18 cellular contexts compared by ENCODE assay signal in the genomic region with DNA sequence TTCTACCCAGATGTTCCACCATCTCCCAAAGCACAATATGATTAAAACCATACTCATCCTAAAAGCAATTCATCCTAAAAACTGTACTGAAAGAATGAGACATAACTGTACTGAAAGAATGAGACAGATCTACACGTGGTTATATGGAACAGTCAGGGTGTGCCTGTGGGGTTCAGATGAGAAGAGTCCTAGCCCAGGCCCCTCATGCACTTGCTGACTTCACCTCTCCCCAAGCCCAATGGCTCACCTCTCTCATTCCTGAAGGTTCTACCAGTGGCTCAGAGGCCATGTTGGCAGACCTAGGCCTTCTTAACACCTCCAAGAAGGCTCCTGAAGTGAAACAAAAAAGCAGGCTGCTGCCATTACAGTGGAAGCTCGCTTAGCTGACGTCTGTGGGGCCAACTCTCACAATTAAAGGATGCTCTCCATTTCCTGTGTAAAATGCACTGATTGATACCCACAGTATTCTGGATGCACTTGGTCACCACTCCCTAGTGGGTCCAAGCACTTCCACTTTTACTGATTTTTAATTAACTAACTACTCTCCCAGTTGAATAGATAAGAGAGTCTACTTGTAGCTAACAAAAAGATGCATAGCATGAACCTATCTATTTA. TPM values are rescaled to one million over a fixed set of nuclear protein-coding genes. Genes with fewer than 3 reads are reported as not detected.
DNase-seq lines count a peak whose midpoint lies in the region; ATAC-seq lines count a peak whose summit lies in the region.
"Had no signal": no experiment of that assay in that cellular context is flagged by ENCODE, and none has a peak within 500 bp of the region (broad histone marks: within the 10 kb centered on the region; RNA-seq: fewer than 3 reads in every experiment).

No MANE protein-coding gene starts in this region.

- H3K27ac Mint-ChIP-seq in activated T-cell treated with anti-CD3 and anti-CD28 coated beads, Interleukin-2, amount 50 U/mL, for 24 hours: peak overlapping the region; percentile 84
- H3K27ac Mint-ChIP-seq in CD4-positive, alpha-beta memory T cell: peak overlapping the region in 1 of 7 donors; percentile 19
- H3K27ac Mint-ChIP-seq: memory B cell, neural progenitor cell had no signal

- no peak overlapping the region for H3K4me3 ChIP-seq in CD4-positive, alpha-beta memory T cell (ENCODE audit: low read length in 2 of 2)
- H3K4me3 ChIP-seq: neural progenitor cell, right atrium auricular region had no signal

- no peak overlapping the region for H3K27ac ChIP-seq in CD4-positive, alpha-beta memory T cell (ENCODE audit: low read depth, low read length)
- H3K27ac ChIP-seq: neural progenitor cell, right atrium auricular region had no signal

- intact Hi-C loops in CD4-positive, alpha-beta memory T cell (cut with micrococcal nuclease): no loop called here
- intact Hi-C loops in left cardiac atrium (cut with DNase I): no loop called here

- peaks cover 20% of the 10 kb centered on the region for H3K4me1 Mint-ChIP-seq in activated T-cell treated with anti-CD3 and anti-CD28 coated beads, Interleukin-2, amount 50 U/mL, for 24 hours (ENCODE audit: low read depth)
- peaks cover 0 to 7% (median 5%) of the 10 kb centered on the region in 4 donors for H3K4me1 Mint-ChIP-seq in CD4-positive, alpha-beta memory T cell
- H3K4me1 Mint-ChIP-seq: memory B cell, neural progenitor cell had no signal

- no peak overlapping the region for H3K4me3 Mint-ChIP-seq in activated T-cell treated with anti-CD3 and anti-CD28 coated beads, Interleukin-2, amount 50 U/mL, for 24 hours
- no peak overlapping the region for H3K4me3 Mint-ChIP-seq in CD4-positive, alpha-beta memory T cell
- H3K4me3 Mint-ChIP-seq: memory B cell, neural progenitor cell had no signal

- POLR2A ChIA-PET in CD4-positive, alpha-beta memory T cell (lab: Charles Lee; ENCODE audit: partially characterized antibody): no interaction called here

- ATAC-seq in HG03432 (IDR thresholded peaks at IDR 0.05; ENCODE audit: unreplicated experiment) (peak; percentile 69), left cardiac atrium (no peak), HG03571 (IDR thresholded peaks at IDR 0.05; ENCODE audit: unreplicated experiment) (no peak)
- ATAC-seq: Panc1 had no signal

- peaks cover 59% of the 10 kb centered on the region for H3K27me3 Mint-ChIP-seq in activated T-cell treated with anti-CD3 and anti-CD28 coated beads, Interleukin-2, amount 50 U/mL, for 24 hours
- H3K27me3 Mint-ChIP-seq in CD4-positive, alpha-beta memory T cell: peaks cover 0 to 1% of the 10 kb centered on the region in 2 donors
- H3K27me3 Mint-ChIP-seq: memory B cell had no signal

- H3K36me3 ChIP-seq in CD4-positive, alpha-beta memory T cell (ENCODE audit: insufficient read depth, low read length): no peaks in the 10 kb centered on the region
- H3K36me3 ChIP-seq: neural progenitor cell, right atrium auricular region had no signal

- H3K9me3 Mint-ChIP-seq in activated T-cell treated with anti-CD3 and anti-CD28 coated beads, Interleukin-2, amount 50 U/mL, for 24 hours: no peaks in the 10 kb centered on the region
- H3K9me3 Mint-ChIP-seq in CD4-positive, alpha-beta memory T cell: no peaks in the 10 kb centered on the region
- H3K9me3 Mint-ChIP-seq: memory B cell, neural progenitor cell had no signal

- H3K27me3 ChIP-seq in CD4-positive, alpha-beta memory T cell (ENCODE audit: insufficient read depth, low read length): no peaks in the 10 kb centered on the region
- H3K27me3 ChIP-seq: neural progenitor cell, right atrium auricular region had no signal

- H3K9me3 ChIP-seq in CD4-positive, alpha-beta memory T cell (ENCODE audit: control insufficient read depth in 1 of 2, low read length in 2 of 2): no peaks in the 10 kb centered on the region
- H3K9me3 ChIP-seq: right atrium auricular region had no signal

- peak; percentile 49 for DNase-seq in activated T-cell treated with anti-CD3 and anti-CD28 coated beads, Interleukin-2, amount 50 U/mL, for 24 hours
- DNase-seq in activated T-cell treated with anti-CD3 and anti-CD28 coated beads for 4 hours (no peak), dermis blood vessel endothelial cell (peak; percentile 30), left cardiac atrium (no peak)
- DNase-seq in stimulated activated CD8-positive, alpha-beta memory T cell treated with anti-CD3 and anti-CD28 coated beads, Interleukin-4, amount 100 ng/mL, for 48 hours: peak; percentile 45
- DNase-seq in CD4-positive, alpha-beta memory T cell: no peak
- DNase-seq: activated gamma-delta T cell; effector CD8-positive, alpha-beta T cell; foreskin melanocyte; Kasumi-1; NCI-H510A treated with DMSO at 0.1 percent for 48 hours; substantia nigra had no signal

- H3K36me3 Mint-ChIP-seq in activated T-cell treated with anti-CD3 and anti-CD28 coated beads, Interleukin-2, amount 50 U/mL, for 24 hours (ENCODE audit: low read depth): no peaks in the 10 kb centered on the region
- no peaks in the 10 kb centered on the region for H3K36me3 Mint-ChIP-seq in CD4-positive, alpha-beta memory T cell
- H3K36me3 Mint-ChIP-seq: memory B cell, neural progenitor cell had no signal

- no peaks in the 10 kb centered on the region for H3K4me1 ChIP-seq in CD4-positive, alpha-beta memory T cell (ENCODE audit: insufficient read depth, low read length)
- H3K4me1 ChIP-seq: neural progenitor cell, right atrium auricular region had no signal

- CTCF ChIA-PET in CD4-positive, alpha-beta memory T cell (lab: Charles Lee; ENCODE audit: partially characterized antibody): no interaction called here

RNA-seq across cellular contexts. Expression of a gene that starts 3.8 kb away (rescaled TPM):
- total RNA-seq in dermis blood vessel endothelial cell (not detected in 2 replicates), left cardiac atrium (not detected)
- not detected for total RNA-seq in CD4-positive, alpha-beta memory T cell
- polyA plus RNA-seq in CD4-positive, alpha-beta memory T cell: not detected
- total RNA-seq: right atrium auricular region had no signal

Comparison
In these comparisons a context has a peak if more than half of its experiments do, and no peak if none do; other contexts are left out.
1. DNase-seq: peak in activated T-cell treated with anti-CD3 and anti-CD28 coated beads, Interleukin-2, amount 50 U/mL, for 24 hours (single experiment), dermis blood vessel endothelial cell (single experiment) and stimulated activated CD8-positive, alpha-beta memory T cell treated with anti-CD3 and anti-CD28 coated beads, Interleukin-4, amount 100 ng/mL, for 48 hours (single experiment); none in activated T-cell treated with anti-CD3 and anti-CD28 coated beads for 4 hours (single experiment), CD4-positive, alpha-beta memory T cell (0 of 5) and left cardiac atrium (single experiment).